In genomic region chr16:33154-33876, GRCh38 we compare ENCODE assay signal across 8 cellular contexts. TPM values are rescaled to one million over a fixed set of nuclear protein-coding genes. Genes with fewer than 3 reads are reported as not detected.
A peak's percentile ranks its signal among the peaks of the same experiment; 100 is the strongest.
DNase-seq lines count a peak whose midpoint lies in the region; ATAC-seq and TF ChIP-seq lines count a peak whose summit lies in the region.
"Not testable (repeated sequence)": the region's sequence is repeated elsewhere in the genome, so short reads cannot be mapped to it uniquely, and the experiment has no call there.
"Had no signal": no experiment of that assay in that cellular context is flagged by ENCODE, and none has a peak within 500 bp of the region (broad histone marks: within the 10 kb centered on the region; RNA-seq: fewer than 3 reads in every experiment).

No MANE protein-coding gene starts in this region.

- H4K20me1 ChIP-seq in BLaER1: not testable (repeated sequence)

- H3K27ac ChIP-seq in BLaER1 (peak overlapping the region; percentile 74), WERI-Rb-1 (peak overlapping the region; percentile 62)

- not testable (repeated sequence) for H3K27me3 Mint-ChIP-seq in dendritic cell treated with granulocyte-macrophage colony-stimulating factor and Interleukin-4, amounts not matched to agents 40 ng/mL and 50 ng/mL, for 4 days; naive B cell; osteocyte (ENCODE audit: unreplicated experiment); stimulated activated memory B cell treated with anti-CD40 and anti-IgM and Interleukin-4, amounts not matched to agents 10 μg/mL and 1 μg/mL and 100 μg/mL, for 72 hours

- H3K27me3 ChIP-seq in BLaER1; WERI-Rb-1 (ENCODE audit: insufficient read depth, low read depth, severe bottlenecking): not testable (repeated sequence)

- peak overlapping the region; percentile 36 for H3K27ac Mint-ChIP-seq in dendritic cell treated with granulocyte-macrophage colony-stimulating factor and Interleukin-4, amounts not matched to agents 40 ng/mL and 50 ng/mL, for 4 days
- H3K27ac Mint-ChIP-seq in naive B cell: peak overlapping the region in 5 of 6 donors; percentile 36 to 99 (median 97)
- not testable (repeated sequence) for H3K27ac Mint-ChIP-seq in osteocyte (ENCODE audit: unreplicated experiment)
- H3K27ac Mint-ChIP-seq in stimulated activated memory B cell treated with anti-CD40 and anti-IgM and Interleukin-4, amounts not matched to agents 10 μg/mL and 1 μg/mL and 100 μg/mL, for 72 hours: peak overlapping the region; percentile 89

- H3K36me3 Mint-ChIP-seq in dendritic cell treated with granulocyte-macrophage colony-stimulating factor and Interleukin-4, amounts not matched to agents 40 ng/mL and 50 ng/mL, for 4 days (ENCODE audit: low read depth); naive B cell; osteocyte (ENCODE audit: unreplicated experiment): not testable (repeated sequence)
- peaks cover 12% of the 10 kb centered on the region for H3K36me3 Mint-ChIP-seq in stimulated activated memory B cell treated with anti-CD40 and anti-IgM and Interleukin-4, amounts not matched to agents 10 μg/mL and 1 μg/mL and 100 μg/mL, for 72 hours

- H3K36me3 ChIP-seq in BLaER1, WERI-Rb-1: not testable (repeated sequence)

- peak overlapping the region; percentile 46; the same call in 1 of the 2 replicates for H3K4me3 ChIP-seq in BLaER1
- not testable (repeated sequence) for H3K4me3 ChIP-seq in WERI-Rb-1 (ENCODE audit: low read depth, low read length)

- intact Hi-C loops in dendritic cell treated with granulocyte-macrophage colony-stimulating factor and Interleukin-4, amounts not matched to agents 40 ng/mL and 50 ng/mL, for 4 days (cut with micrococcal nuclease): not testable (repeated sequence)

- not testable (repeated sequence) for H3K9me3 Mint-ChIP-seq in dendritic cell treated with granulocyte-macrophage colony-stimulating factor and Interleukin-4, amounts not matched to agents 40 ng/mL and 50 ng/mL, for 4 days; naive B cell; osteocyte (ENCODE audit: unreplicated experiment); stimulated activated memory B cell treated with anti-CD40 and anti-IgM and Interleukin-4, amounts not matched to agents 10 μg/mL and 1 μg/mL and 100 μg/mL, for 72 hours

- not testable (repeated sequence) for ATAC-seq in naive B cell (ENCODE audit: low read depth in 2 of 2); stimulated activated memory B cell treated with anti-CD40 and anti-IgM and Interleukin-4, amounts not matched to agents 10 μg/mL and 1 μg/mL and 100 μg/mL, for 72 hours

- H3K9ac ChIP-seq in BLaER1: peak overlapping the region; percentile 42

- not testable (repeated sequence) for DNase-seq in WERI-Rb-1, naive B cell
- DNase-seq in osteocyte (ENCODE audit: extremely low spot score, unreplicated experiment): peak; percentile 57

- peak overlapping the region; percentile 84 for H3K4me2 ChIP-seq in BLaER1

- peaks cover 74% of the 10 kb centered on the region for H3K4me1 ChIP-seq in BLaER1

- H3K4me3 Mint-ChIP-seq in dendritic cell treated with granulocyte-macrophage colony-stimulating factor and Interleukin-4, amounts not matched to agents 40 ng/mL and 50 ng/mL, for 4 days; osteocyte (ENCODE audit: unreplicated experiment): not testable (repeated sequence)
- peak overlapping the region; percentile 91 to 98 (median 94) for H3K4me3 Mint-ChIP-seq in naive B cell
- peak overlapping the region; percentile 62 for H3K4me3 Mint-ChIP-seq in stimulated activated memory B cell treated with anti-CD40 and anti-IgM and Interleukin-4, amounts not matched to agents 10 μg/mL and 1 μg/mL and 100 μg/mL, for 72 hours

- not testable (repeated sequence) for TF ChIP-seq CTCF in WERI-Rb-1 (IDR thresholded peaks at IDR 0.05; ENCODE audit: low read depth, low read length); osteocyte (IDR thresholded peaks at IDR 0.05)

- H3K9me3 ChIP-seq in BLaER1; WERI-Rb-1 (ENCODE audit: severe bottlenecking): not testable (repeated sequence)

- H3K4me1 Mint-ChIP-seq in dendritic cell treated with granulocyte-macrophage colony-stimulating factor and Interleukin-4, amounts not matched to agents 40 ng/mL and 50 ng/mL, for 4 days (ENCODE audit: low read depth): peaks cover 31% of the 10 kb centered on the region
- peaks cover 49 to 66% (median 51%) of the 10 kb centered on the region in 3 donors for H3K4me1 Mint-ChIP-seq in naive B cell
- not testable (repeated sequence) for H3K4me1 Mint-ChIP-seq in osteocyte (ENCODE audit: unreplicated experiment)
- H3K4me1 Mint-ChIP-seq in stimulated activated memory B cell treated with anti-CD40 and anti-IgM and Interleukin-4, amounts not matched to agents 10 μg/mL and 1 μg/mL and 100 μg/mL, for 72 hours: peaks cover 66% of the 10 kb centered on the region

RNA-seq across cellular contexts. Expression of gene POLR3K, which starts 20.1 kb away (rescaled TPM):
- 10 to 100 TPM; 39.0 to 57.3 (median 52.7) TPM for polyA plus RNA-seq in naive B cell (ENCODE audit: low read depth in 6 of 6)
- 9.9 and 10.3 TPM in 2 replicates for total RNA-seq in osteocyte

RNA-seq across cellular contexts. Expression of gene SNRNP25, which starts 20.3 kb away (rescaled TPM):
- polyA plus RNA-seq in naive B cell (ENCODE audit: low read depth in 6 of 6): 100 to 1,000 TPM in 1 of 6 donors, 10 to 100 TPM in 5; 43.3 to 111 (median 67.2) TPM
- total RNA-seq in osteocyte: 28.6 and 30.4 TPM in 2 replicates

RNA-seq across cellular contexts. Expression of gene RHBDF1, which starts 39.1 kb away (rescaled TPM):
- under 1 TPM in 1 of 6 donors, not detected in 5; 0.08 TPM for polyA plus RNA-seq in naive B cell (ENCODE audit: low read depth in 6 of 6)
- total RNA-seq in osteocyte: 56.8 and 57.6 TPM in 2 replicates
- polyA plus RNA-seq: CD14-positive monocyte; CD8-positive, alpha-beta memory T cell had no signal

RNA-seq across cellular contexts. Expression of gene MPG, which starts 44.7 kb away (rescaled TPM):
- polyA plus RNA-seq in naive B cell (ENCODE audit: low read depth in 6 of 6): 100 to 1,000 TPM in 1 of 6 donors, 10 to 100 TPM in 5; 81.3 to 119 (median 84.6) TPM
- 65.9 and 71.6 TPM in 2 replicates for total RNA-seq in osteocyte
